In genomic region chr5:136016945-136017530, GRCh38 we compare ENCODE assay signal across 10 cellular contexts. TPM values are rescaled to one million over a fixed set of nuclear protein-coding genes. Genes with fewer than 3 reads are reported as not detected.
DNase-seq lines count a peak whose midpoint lies in the region; ATAC-seq and TF ChIP-seq lines count a peak whose summit lies in the region.
"Had no signal": no experiment of that assay in that cellular context is flagged by ENCODE, and none has a peak within 500 bp of the region (broad histone marks: within the 10 kb centered on the region; RNA-seq: fewer than 3 reads in every experiment).

No MANE protein-coding gene starts in this region.

- no peak for TF ChIP-seq CTCF in gastrocnemius medialis (IDR thresholded peaks at IDR 0.05 in 4 of 5, conservative IDR thresholded peaks at IDR 0.05 in 1 of 5)

- in situ Hi-C loops in gastrocnemius medialis (cut with MboI; ENCODE audit: low sequenced_read_pairs in 4 of 4): no loop called here

- H3K9me3 Mint-ChIP-seq in activated CD4-positive, alpha-beta T cell treated with anti-CD3 and anti-CD28 coated beads for 36 hours (ENCODE audit: low read depth): no peaks in the 10 kb centered on the region
- H3K9me3 Mint-ChIP-seq in activated CD4-positive, alpha-beta T cell treated with anti-CD3 and anti-CD28 coated beads, Interleukin-2, amount 10 ng/mL, durations not matched to agents 7 days and 5 days: no peaks in the 10 kb centered on the region
- H3K9me3 Mint-ChIP-seq: activated naive CD8-positive, alpha-beta T cell treated with anti-CD3 and anti-CD28 coated beads, Interleukin-2, amount 10 ng/mL, durations not matched to agents 7 days and 5 days; CD8-positive, alpha-beta memory T cell had no signal

- POLR2A ChIA-PET in activated CD4-positive, alpha-beta T cell treated with anti-CD3 and anti-CD28 coated beads for 36 hours (lab: Charles Lee): no interaction called here
- POLR2A ChIA-PET in activated CD4-positive, alpha-beta T cell treated with anti-CD3 and anti-CD28 coated beads, Interleukin-2, amount 10 ng/mL, durations not matched to agents 7 days and 5 days (lab: Charles Lee): no interaction called here

- H3K4me1 Mint-ChIP-seq in activated CD4-positive, alpha-beta T cell treated with anti-CD3 and anti-CD28 coated beads for 36 hours: no peaks in the 10 kb centered on the region
- H3K4me1 Mint-ChIP-seq in activated CD4-positive, alpha-beta T cell treated with anti-CD3 and anti-CD28 coated beads, Interleukin-2, amount 10 ng/mL, durations not matched to agents 7 days and 5 days: no peaks in the 10 kb centered on the region
- H3K4me1 Mint-ChIP-seq: activated naive CD8-positive, alpha-beta T cell treated with anti-CD3 and anti-CD28 coated beads, Interleukin-2, amount 10 ng/mL, durations not matched to agents 7 days and 5 days had no signal

- CTCF ChIA-PET in activated CD4-positive, alpha-beta T cell treated with anti-CD3 and anti-CD28 coated beads for 36 hours (lab: Charles Lee): no interaction called here
- CTCF ChIA-PET in activated CD4-positive, alpha-beta T cell treated with anti-CD3 and anti-CD28 coated beads, Interleukin-2, amount 10 ng/mL, durations not matched to agents 7 days and 5 days (lab: Charles Lee): no interaction called here

- no peak for ATAC-seq in activated CD4-positive, alpha-beta T cell treated with anti-CD3 and anti-CD28 coated beads for 36 hours
- ATAC-seq in gastrocnemius medialis: no peak

- H3K27ac Mint-ChIP-seq in activated CD4-positive, alpha-beta T cell treated with anti-CD3 and anti-CD28 coated beads for 36 hours: no peak overlapping the region
- H3K27ac Mint-ChIP-seq in activated CD4-positive, alpha-beta T cell treated with anti-CD3 and anti-CD28 coated beads, Interleukin-2, amount 10 ng/mL, durations not matched to agents 7 days and 5 days: no peak overlapping the region
- H3K27ac Mint-ChIP-seq: activated naive CD8-positive, alpha-beta T cell treated with anti-CD3 and anti-CD28 coated beads, Interleukin-2, amount 10 ng/mL, durations not matched to agents 7 days and 5 days; CD8-positive, alpha-beta memory T cell had no signal

- TF ChIP-seq POLR2A in gastrocnemius medialis (IDR thresholded peaks at IDR 0.05): no peak

- H3K4me3 Mint-ChIP-seq in activated CD4-positive, alpha-beta T cell treated with anti-CD3 and anti-CD28 coated beads for 36 hours: no peak overlapping the region
- no peak overlapping the region for H3K4me3 Mint-ChIP-seq in activated CD4-positive, alpha-beta T cell treated with anti-CD3 and anti-CD28 coated beads, Interleukin-2, amount 10 ng/mL, durations not matched to agents 7 days and 5 days
- H3K4me3 Mint-ChIP-seq: activated naive CD8-positive, alpha-beta T cell treated with anti-CD3 and anti-CD28 coated beads, Interleukin-2, amount 10 ng/mL, durations not matched to agents 7 days and 5 days; CD8-positive, alpha-beta memory T cell had no signal

- DNase-seq in activated CD4-positive, alpha-beta T cell treated with anti-CD3 and anti-CD28 coated beads for 36 hours: peak; percentile 11
- no peak for DNase-seq in activated CD4-positive, alpha-beta T cell treated with anti-CD3 and anti-CD28 coated beads, Interleukin-2, amount 10 ng/mL, durations not matched to agents 7 days and 5 days
- peak; percentile 39 for DNase-seq in RKO (ENCODE audit: low spot score)
- peak; percentile 64 for DNase-seq in fibroblast of gingiva (ENCODE audit: low read depth)
- DNase-seq in substantia nigra (lab: John Stamatoyannopoulos, UW): peak in 37 of 49 donors; percentile 2 to 79 (median 38)
- no peak for DNase-seq in germinal center (ENCODE audit: low spot score)
- DNase-seq in gastrocnemius medialis: no peak
- DNase-seq in HuH-7.5 (ENCODE audit: low spot score): no peak
- DNase-seq: activated naive CD8-positive, alpha-beta T cell treated with anti-CD3 and anti-CD28 coated beads, Interleukin-2, amount 10 ng/mL, durations not matched to agents 7 days and 5 days; CD8-positive, alpha-beta memory T cell had no signal

- intact Hi-C loops in activated CD4-positive, alpha-beta T cell treated with anti-CD3 and anti-CD28 coated beads for 36 hours (cut with DNase I, micrococcal nuclease): no loop called here
- intact Hi-C loops in gastrocnemius medialis (cut with DNase I; ENCODE audit: low total_unique reads): no loop called here

- H3K27me3 ChIP-seq in gastrocnemius medialis: no peaks in the 10 kb centered on the region

- H3K9me3 ChIP-seq in gastrocnemius medialis: no peaks in the 10 kb centered on the region

- H3K27me3 Mint-ChIP-seq in activated CD4-positive, alpha-beta T cell treated with anti-CD3 and anti-CD28 coated beads for 36 hours: peaks cover 27% of the 10 kb centered on the region
- peaks cover 21% of the 10 kb centered on the region for H3K27me3 Mint-ChIP-seq in activated CD4-positive, alpha-beta T cell treated with anti-CD3 and anti-CD28 coated beads, Interleukin-2, amount 10 ng/mL, durations not matched to agents 7 days and 5 days

- no peaks in the 10 kb centered on the region for H3K36me3 ChIP-seq in gastrocnemius medialis

- H3K36me3 Mint-ChIP-seq in activated CD4-positive, alpha-beta T cell treated with anti-CD3 and anti-CD28 coated beads for 36 hours (ENCODE audit: low read depth): no peaks in the 10 kb centered on the region
- H3K36me3 Mint-ChIP-seq in activated CD4-positive, alpha-beta T cell treated with anti-CD3 and anti-CD28 coated beads, Interleukin-2, amount 10 ng/mL, durations not matched to agents 7 days and 5 days (ENCODE audit: low read depth): no peaks in the 10 kb centered on the region
- H3K36me3 Mint-ChIP-seq: activated naive CD8-positive, alpha-beta T cell treated with anti-CD3 and anti-CD28 coated beads, Interleukin-2, amount 10 ng/mL, durations not matched to agents 7 days and 5 days had no signal

- no peak overlapping the region for H3K4me3 ChIP-seq in gastrocnemius medialis

- H3K27ac ChIP-seq in substantia nigra (ENCODE audit: low read depth, low read length, poor library complexity, severe bottlenecking) (no peak overlapping the region), gastrocnemius medialis (no peak overlapping the region)

- peaks cover 10 to 18% of the 10 kb centered on the region in 2 donors for H3K4me1 ChIP-seq in gastrocnemius medialis

RNA-seq across cellular contexts. Expression of gene TGFBI, which starts 11.8 kb away (rescaled TPM):
- total RNA-seq in activated CD4-positive, alpha-beta T cell treated with anti-CD3 and anti-CD28 coated beads for 36 hours: not detected
- under 1 TPM; 0.10 to 0.27 TPM for total RNA-seq in activated CD4-positive, alpha-beta T cell treated with anti-CD3 and anti-CD28 coated beads, Interleukin-2, amount 10 ng/mL, durations not matched to agents 7 days and 5 days
- total RNA-seq in gastrocnemius medialis: 10 to 100 TPM; 38.4 to 48.0 (median 40.0) TPM

Comparison
In these comparisons a context has a peak if more than half of its experiments do, and no peak if none do; other contexts are left out.
1. DNase-seq: peak in activated CD4-positive, alpha-beta T cell treated with anti-CD3 and anti-CD28 coated beads for 36 hours (single experiment), RKO (single experiment), fibroblast of gingiva (single experiment) and substantia nigra (37 of 49); none in activated CD4-positive, alpha-beta T cell treated with anti-CD3 and anti-CD28 coated beads, Interleukin-2, amount 10 ng/mL, durations not matched to agents 7 days and 5 days (single experiment), germinal center (single experiment), gastrocnemius medialis (0 of 2) and HuH-7.5 (single experiment).
2. RNA of gene TGFBI, which starts 11.8 kb away (total RNA-seq): 38.4 to 48.0 TPM in gastrocnemius medialis; 0.10 to 0.27 TPM in activated CD4-positive, alpha-beta T cell treated with anti-CD3 and anti-CD28 coated beads, Interleukin-2, amount 10 ng/mL, durations not matched to agents 7 days and 5 days and not detected in activated CD4-positive, alpha-beta T cell treated with anti-CD3 and anti-CD28 coated beads for 36 hours; every median in the first group is over 10 times any median in the second.